Comparison of ENCODE assay signal across 19 cellular contexts in the genomic region with DNA sequence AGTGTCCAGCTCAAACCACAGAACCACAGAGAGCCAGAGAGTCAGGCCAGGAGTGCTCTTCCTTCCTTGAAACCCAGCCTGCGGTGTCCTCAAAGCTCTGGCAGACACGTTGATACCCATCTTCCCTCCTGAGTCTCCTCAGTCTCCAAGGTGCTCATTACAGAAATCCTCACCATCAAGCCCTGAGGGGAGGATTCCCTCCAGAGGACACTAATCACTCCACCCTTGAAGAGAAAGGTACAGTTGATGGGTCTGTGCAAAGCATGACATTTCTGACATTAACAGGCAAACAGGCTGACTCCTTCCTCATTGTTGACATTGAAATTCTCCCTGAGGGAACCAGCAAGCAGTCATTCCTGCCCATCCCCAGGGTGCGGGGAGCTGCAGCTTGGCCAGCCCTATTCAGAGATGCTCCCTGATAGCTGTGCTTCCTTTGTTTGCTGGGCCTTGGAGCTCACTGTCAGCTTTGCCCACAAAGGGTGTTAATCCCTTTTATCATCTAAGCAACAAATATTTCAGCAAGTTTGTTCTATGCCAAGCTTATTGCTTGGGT.
"Had no signal": no experiment of that assay in that cellular context is flagged by ENCODE, and none has a peak within 500 bp of the region (broad histone marks: within the 10 kb centered on the region; RNA-seq: fewer than 3 reads in every experiment).

No MANE protein-coding gene starts in this region.

- H3K36me3 ChIP-seq: cardiac muscle cell, gastrocnemius medialis, heart left ventricle, neural progenitor cell, prostate gland, right atrium auricular region, upper lobe of left lung, WERI-Rb-1 had no signal

- H3K9me3 ChIP-seq: gastrocnemius medialis, prostate gland, upper lobe of left lung had no signal

- H3K4me1 ChIP-seq: gastrocnemius medialis, prostate gland had no signal

- H3K27me3 Mint-ChIP-seq: stimulated activated naive CD8-positive, alpha-beta T cell treated with anti-CD3 and anti-CD28 coated beads, Interleukin-15, amount 100 ng/mL, for 72 hours had no signal

- ATAC-seq: activated naive CD4-positive, alpha-beta T cell treated with anti-CD3 and anti-CD28 coated beads, Interleukin-2, amount 50 U/mL, for 72 hours; gastrocnemius medialis; heart left ventricle; left ventricle myocardium superior; stimulated activated naive CD8-positive, alpha-beta T cell treated with anti-CD3 and anti-CD28 coated beads, Interleukin-15, amount 100 ng/mL, for 72 hours; T-helper 17 cell had no signal

- H3K4me3 ChIP-seq: cardiac muscle cell, gastrocnemius medialis, heart left ventricle, neural progenitor cell, prostate gland, right atrium auricular region, smooth muscle cell, upper lobe of left lung had no signal

- H3K27ac ChIP-seq: cardiac muscle cell, gastrocnemius medialis, heart left ventricle, neural progenitor cell, prostate gland, right atrium auricular region, upper lobe of left lung, WERI-Rb-1 had no signal

- H2AFZ ChIP-seq: neural progenitor cell had no signal

- H3K9me3 Mint-ChIP-seq: activated naive CD4-positive, alpha-beta T cell treated with anti-CD3 and anti-CD28 coated beads, Interleukin-2, amount 50 U/mL, for 72 hours; stimulated activated naive CD8-positive, alpha-beta T cell treated with anti-CD3 and anti-CD28 coated beads, Interleukin-15, amount 100 ng/mL, for 72 hours had no signal

- H3K4me3 Mint-ChIP-seq: neural progenitor cell; stimulated activated naive CD8-positive, alpha-beta T cell treated with anti-CD3 and anti-CD28 coated beads, Interleukin-15, amount 100 ng/mL, for 72 hours; T-helper 17 cell had no signal

- H3K9ac ChIP-seq: neural progenitor cell had no signal

- H3K4me2 ChIP-seq: neural progenitor cell, smooth muscle cell had no signal

- H3K36me3 Mint-ChIP-seq: activated naive CD4-positive, alpha-beta T cell treated with anti-CD3 and anti-CD28 coated beads, Interleukin-2, amount 50 U/mL, for 72 hours; neural progenitor cell had no signal

- H3K4me1 Mint-ChIP-seq: T-helper 17 cell had no signal

- H3K27me3 ChIP-seq: cardiac muscle cell, gastrocnemius medialis, heart left ventricle, neural progenitor cell, right atrium auricular region, upper lobe of left lung had no signal

- H3K27ac Mint-ChIP-seq: activated naive CD4-positive, alpha-beta T cell treated with anti-CD3 and anti-CD28 coated beads, Interleukin-2, amount 50 U/mL, for 72 hours; neural progenitor cell; T-helper 17 cell had no signal

- DNase-seq: activated CD4-positive, alpha-beta T cell treated with anti-CD3 and anti-CD28 coated beads for 1 hour; activated gamma-delta T cell treated with Interleukin-2 at 50 U/mL for 16 hours; amniotic stem cell; erythroblast; gastrocnemius medialis; heart left ventricle; kidney glomerular epithelial cell; left ventricle myocardium superior; stimulated activated CD4-positive, alpha-beta T cell treated with anti-CD3 and anti-CD28 coated beads, Interleukin-4, amount 100 ng/mL, for 1 hour; stimulated activated naive CD8-positive, alpha-beta T cell treated with anti-CD3 and anti-CD28 coated beads, Interleukin-15, amount 100 ng/mL, for 72 hours; T-helper 17 cell; upper lobe of left lung; WERI-Rb-1 had no signal
